In genomic region chr2:158507141-158507540, GRCh38 we compare ENCODE assay signal across 13 cellular contexts. TPM values are rescaled to one million over a fixed set of nuclear protein-coding genes. Genes with fewer than 3 reads are reported as not detected.
DNase-seq lines count a peak whose midpoint lies in the region; ATAC-seq, FAIRE-seq and TF ChIP-seq lines count a peak whose summit lies in the region.
"Had no signal": no experiment of that assay in that cellular context is flagged by ENCODE, and none has a peak within 500 bp of the region (broad histone marks: within the 10 kb centered on the region; RNA-seq: fewer than 3 reads in every experiment).

No MANE protein-coding gene starts in this region.

- DNase-seq in COLO668 (lab: John Stamatoyannopoulos, UW; ENCODE audit: unreplicated experiment) (peak; percentile 25), NCI-H69 (lab: John Stamatoyannopoulos, UW) (peak; percentile 82), frontal cortex (ENCODE audit: low spot score in 2 of 2) (no peak), NOMO-1 (lab: John Stamatoyannopoulos, UW; ENCODE audit: unreplicated experiment in 2 of 2) (no peak), HCEC 1CT (no peak), progenitor cell of endocrine pancreas (ENCODE audit: low spot score, unreplicated experiment) (no peak)
- DNase-seq: CD4-positive, alpha-beta memory T cell; dorsolateral prefrontal cortex; mucosa of descending colon; stomach had no signal

- H3K27me3 Mint-ChIP-seq in progenitor cell of endocrine pancreas, result no peaks in the 10 kb centered on the region
- H3K27me3 Mint-ChIP-seq: activated naive CD4-positive, alpha-beta T cell treated with anti-CD3 and anti-CD28 coated beads, Interleukin-2, amount 50 U/mL, for 24 hours; CD4-positive, alpha-beta memory T cell had no signal

- H3K4me3 Mint-ChIP-seq in progenitor cell of endocrine pancreas (ENCODE audit: low read depth), result no peak overlapping the region
- H3K4me3 Mint-ChIP-seq: activated naive CD4-positive, alpha-beta T cell treated with anti-CD3 and anti-CD28 coated beads, Interleukin-2, amount 50 U/mL, for 24 hours; CD4-positive, alpha-beta memory T cell had no signal

- H3K36me3 Mint-ChIP-seq in progenitor cell of endocrine pancreas (ENCODE audit: insufficient read depth), result no peaks in the 10 kb centered on the region

- no peak for TF ChIP-seq CTCF in progenitor cell of endocrine pancreas (IDR thresholded peaks at IDR 0.05; ENCODE audit: unreplicated experiment)

- FAIRE-seq in frontal cortex (lab: Jason Lieb, UNC), result no peak

- no peak overlapping the region for H3K27ac Mint-ChIP-seq in progenitor cell of endocrine pancreas
- H3K27ac Mint-ChIP-seq: activated naive CD4-positive, alpha-beta T cell treated with anti-CD3 and anti-CD28 coated beads, Interleukin-2, amount 50 U/mL, for 24 hours had no signal

- H3K4me1 Mint-ChIP-seq in progenitor cell of endocrine pancreas (ENCODE audit: low read depth), result peaks cover 20% of the 10 kb centered on the region

- no peaks in the 10 kb centered on the region for H3K9me3 Mint-ChIP-seq in progenitor cell of endocrine pancreas (ENCODE audit: low read depth)
- H3K9me3 Mint-ChIP-seq: activated naive CD4-positive, alpha-beta T cell treated with anti-CD3 and anti-CD28 coated beads, Interleukin-2, amount 50 U/mL, for 24 hours; CD4-positive, alpha-beta memory T cell had no signal

- ATAC-seq in GM18498 (IDR thresholded peaks at IDR 0.05; ENCODE audit: unreplicated experiment) (peak; percentile 40), HG02610 (IDR thresholded peaks at IDR 0.05; ENCODE audit: unreplicated experiment) (peak; percentile 76)
- ATAC-seq: mucosa of descending colon had no signal

RNA-seq across cellular contexts. Expression of gene PKP4, which starts 50.4 kb away (rescaled TPM):
- total RNA-seq in frontal cortex, result 103 TPM
- total RNA-seq in progenitor cell of endocrine pancreas, result 62.9 and 75.3 TPM in 2 replicates

RNA-seq across cellular contexts. Expression of gene CCDC148, which starts 50.6 kb away (rescaled TPM):
- total RNA-seq in frontal cortex (32.6 TPM), progenitor cell of endocrine pancreas (3.9 and 4.6 TPM in 2 replicates)
- total RNA-seq: CD4-positive, alpha-beta memory T cell had no signal

Comparison
In these comparisons a context has a peak if more than half of its experiments do, and no peak if none do; other contexts are left out.
1. DNase-seq: peak in COLO668 (single experiment) and NCI-H69 (single experiment); none in frontal cortex (0 of 2), NOMO-1 (0 of 2), HCEC 1CT (single experiment) and progenitor cell of endocrine pancreas (single experiment).